In the genomic region with DNA sequence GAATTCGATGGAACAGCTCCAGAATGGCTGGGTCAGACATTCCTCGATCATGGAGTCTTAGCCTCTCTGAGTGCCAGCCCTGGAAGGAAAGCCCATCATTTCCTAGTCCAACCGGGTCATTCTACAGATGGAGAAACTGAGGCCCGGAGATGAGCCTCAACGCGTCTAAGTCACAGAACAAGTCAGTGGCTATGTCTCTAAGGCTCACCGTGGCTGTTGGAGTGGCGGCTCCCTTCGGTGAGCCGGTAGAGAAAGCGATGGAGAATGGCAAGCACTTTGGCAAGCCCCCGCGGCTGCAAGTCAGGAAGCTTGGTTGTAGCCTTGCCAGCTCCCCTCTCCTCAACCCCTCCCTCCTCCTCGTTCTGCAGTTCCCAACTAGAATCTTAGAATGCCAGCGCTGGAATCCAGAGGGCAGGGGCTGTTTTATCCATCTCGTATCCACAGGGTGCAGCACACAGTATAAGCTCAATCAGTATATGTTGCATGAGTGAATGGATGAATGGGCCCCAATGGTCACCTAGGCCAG, we compare ENCODE assay signal across 12 cellular contexts. TPM values are rescaled to one million over a fixed set of nuclear protein-coding genes. Genes with fewer than 3 reads are reported as not detected.
DNase-seq lines count a peak whose midpoint lies in the region; ATAC-seq, FAIRE-seq and TF ChIP-seq lines count a peak whose summit lies in the region.
"Had no signal": no experiment of that assay in that cellular context is flagged by ENCODE, and none has a peak within 500 bp of the region (broad histone marks: within the 10 kb centered on the region; RNA-seq: fewer than 3 reads in every experiment).

No MANE protein-coding gene starts in this region.

- H3K23ac ChIP-seq in mesendoderm (ENCODE audit: low read length): no peak overlapping the region

- no peak for FAIRE-seq in RCC 7860 (lab: Jason Lieb, UNC)

- H3K79me1 ChIP-seq in mesendoderm (ENCODE audit: low read length): no peaks in the 10 kb centered on the region

- DNase-seq in dermis blood vessel endothelial cell (peak; percentile 21), mesendoderm (peak; percentile 61), thoracic aorta (ENCODE audit: low spot score) (no peak), RCC 7860 (ENCODE audit: low spot score) (no peak), SKM-1 treated with dmso at 0.1 percent for 144 hours (lab: John Stamatoyannopoulos, UW; ENCODE audit: unreplicated experiment) (no peak), T-helper 9 cell (no peak)
- DNase-seq in activated CD4-positive, CD25-positive, alpha-beta regulatory T cell treated with anti-CD3 and anti-CD28 coated beads, Interleukin-2, amount 50 U/mL, for 72 hours: no peak
- DNase-seq: activated gamma-delta T cell treated with Interleukin-2 at 50 U/mL for 16 hours; effector CD8-positive, alpha-beta T cell; NCI-H2171; SHP77 treated with DMSO at 0.1 percent for 48 hours had no signal

- H3K9me3 ChIP-seq in HUES6 (ENCODE audit: control insufficient read depth, insufficient read depth, low read depth, low read length) (no peaks in the 10 kb centered on the region), thoracic aorta (no peaks in the 10 kb centered on the region)

- WGBS in mesendoderm (ENCODE audit: extremely low coverage, insufficient coverage, low lambda C conversion rate): no CpG with 5 or more reads among the region's 16 CpGs

- H3K18ac ChIP-seq in mesendoderm (ENCODE audit: low read length): no peak overlapping the region

- peaks cover 60% of the 10 kb centered on the region for H3K4me1 ChIP-seq in HUES6 (ENCODE audit: control insufficient read depth, insufficient read depth, low read length)
- peaks cover 17% of the 10 kb centered on the region for H3K4me1 ChIP-seq in mesendoderm (ENCODE audit: control insufficient read depth, low read depth, low read length)
- H3K4me1 ChIP-seq in thoracic aorta (ENCODE audit: control insufficient read depth in 1 of 2, low read depth in 2 of 2): peaks cover 3 to 21% of the 10 kb centered on the region in 2 donors

- H3K4me2 ChIP-seq in mesendoderm (ENCODE audit: low read length): peak overlapping the region; percentile 59

- H3K27me3 ChIP-seq in HUES6 (ENCODE audit: control insufficient read depth, insufficient read depth, low read length): peaks cover 13% of the 10 kb centered on the region
- H3K27me3 ChIP-seq in mesendoderm (ENCODE audit: insufficient read depth, low read length, poor library complexity): no peaks in the 10 kb centered on the region
- H3K27me3 ChIP-seq in thoracic aorta (replicated peaks; ENCODE audit: insufficient read depth): no peaks in the 10 kb centered on the region

- H2AK5ac ChIP-seq in mesendoderm (ENCODE audit: low read length): no peak overlapping the region

- H3K56ac ChIP-seq in mesendoderm (ENCODE audit: low read length): peak overlapping the region; percentile 87

- ATAC-seq in thoracic aorta (ENCODE audit: insufficient number of reproducible peaks, low FRiP score, low read depth): no peak

- no peak overlapping the region for H2BK15ac ChIP-seq in mesendoderm (replicated peaks; ENCODE audit: low read depth)

- H3K9ac ChIP-seq in HUES6 (ENCODE audit: low read length): peak overlapping the region; percentile 5
- H3K9ac ChIP-seq in mesendoderm (ENCODE audit: low read length): peak overlapping the region; percentile 55

- H3K79me2 ChIP-seq in mesendoderm (ENCODE audit: control insufficient read depth, insufficient read depth, low read length): no peaks in the 10 kb centered on the region

- no peak overlapping the region for H2BK120ac ChIP-seq in mesendoderm (ENCODE audit: low read depth, low read length)

- H3K36me3 ChIP-seq in HUES6 (ENCODE audit: control insufficient read depth, insufficient read depth, low read length): no peaks in the 10 kb centered on the region
- H3K36me3 ChIP-seq in mesendoderm (ENCODE audit: control insufficient read depth, insufficient read depth, low read length): no peaks in the 10 kb centered on the region
- H3K36me3 ChIP-seq in thoracic aorta: no peaks in the 10 kb centered on the region

- no peak for TF ChIP-seq CTCF in thoracic aorta (IDR thresholded peaks at IDR 0.05)

- H3K4me3 ChIP-seq in HUES6 (ENCODE audit: low read depth, low read length) (peak overlapping the region; percentile 57), mesendoderm (ENCODE audit: low read length) (peak overlapping the region; percentile 7), thoracic aorta (peak overlapping the region; percentile 72)

- no peak overlapping the region for H4K8ac ChIP-seq in mesendoderm (ENCODE audit: low read depth, low read length)

- H3K4ac ChIP-seq in mesendoderm (ENCODE audit: low read depth, low read length): no peak overlapping the region

- H3K27ac ChIP-seq in HUES6 (ENCODE audit: low read depth, low read length) (no peak overlapping the region), mesendoderm (ENCODE audit: low read depth, low read length) (peak overlapping the region; percentile 20), thoracic aorta (no peak overlapping the region)

- no peak overlapping the region for H4K5ac ChIP-seq in mesendoderm (ENCODE audit: low read length)

- H2BK5ac ChIP-seq in mesendoderm (ENCODE audit: low read length): no peak overlapping the region

RNA-seq across cellular contexts. Expression of gene ARSI, which starts 0.4 kb away (rescaled TPM):
- total RNA-seq in dermis blood vessel endothelial cell (0.28 and 0.68 TPM in 2 replicates), thoracic aorta (1 to 10 TPM in 1 of 2 donors, under 1 TPM in 1; 0.41 to 4.3 TPM)
- 2.4 TPM for polyA plus RNA-seq in mesendoderm (2013, experiment 1 of 2)
- polyA plus RNA-seq in mesendoderm (2013, experiment 2 of 2): 2.6 TPM

RNA-seq across cellular contexts. Expression of gene CAMK2A, which starts 13.6 kb away (rescaled TPM):
- not detected in 2 replicates for total RNA-seq in dermis blood vessel endothelial cell
- polyA plus RNA-seq in mesendoderm (2013, experiment 1 of 2): 0.01 TPM
- not detected for polyA plus RNA-seq in mesendoderm (2013, experiment 2 of 2)
- total RNA-seq in thoracic aorta: under 1 TPM in 1 of 2 donors, not detected in 1; 0.35 TPM

RNA-seq across cellular contexts. Expression of gene TCOF1, which starts 54.4 kb away (rescaled TPM):
- 14.3 and 28.4 TPM in 2 replicates for total RNA-seq in dermis blood vessel endothelial cell
- 79.8 TPM for polyA plus RNA-seq in mesendoderm (2013, experiment 1 of 2)
- 80.6 TPM for polyA plus RNA-seq in mesendoderm (2013, experiment 2 of 2)
- 10 to 100 TPM; 23.4 to 47.0 TPM for total RNA-seq in thoracic aorta

Comparison
In these comparisons a context has a peak if more than half of its experiments do, and no peak if none do; other contexts are left out.
1. H3K4me3 ChIP-seq: peak in every context shown above with its lines; median percentile 72 in thoracic aorta; 57 in HUES6; 7 in mesendoderm.
2. DNase-seq: peak in dermis blood vessel endothelial cell (single experiment) and mesendoderm (single experiment); none in thoracic aorta (single experiment), RCC 7860 (single experiment), activated CD4-positive, CD25-positive, alpha-beta regulatory T cell treated with anti-CD3 and anti-CD28 coated beads, Interleukin-2, amount 50 U/mL, for 72 hours (single experiment), SKM-1 treated with dmso at 0.1 percent for 144 hours (single experiment) and T-helper 9 cell (single experiment).